ENCODE assay signal across 8 cellular contexts in the genomic region with DNA sequence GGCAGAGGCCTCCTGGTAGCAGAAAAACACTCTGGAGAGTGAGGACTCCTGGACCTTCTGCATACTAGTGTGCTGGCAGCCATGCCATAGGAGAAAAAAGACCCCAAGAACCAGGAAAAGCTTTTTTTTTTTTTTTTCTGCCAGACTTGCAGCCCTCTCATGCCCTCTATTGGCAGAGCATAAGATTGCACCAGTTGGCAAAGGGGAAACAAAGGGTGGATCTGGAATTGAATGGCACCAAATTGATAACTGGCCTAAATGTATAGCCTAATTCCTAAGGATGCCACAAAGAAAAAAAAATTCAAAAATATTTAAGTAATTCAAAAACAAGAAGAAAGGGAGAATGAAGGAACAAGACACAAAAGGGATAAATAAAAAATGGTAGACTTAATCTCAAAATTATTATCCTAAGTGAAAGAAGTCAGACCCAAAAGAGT.
DNase-seq lines count a peak whose midpoint lies in the region; ATAC-seq and TF ChIP-seq lines count a peak whose summit lies in the region.

No MANE protein-coding gene starts in this region.

- no peaks in the 10 kb centered on the region for H3K4me1 Mint-ChIP-seq in stimulated activated memory B cell treated with anti-CD40 and anti-IgM and Interleukin-4, amounts not matched to agents 10 μg/mL and 1 μg/mL and 100 μg/mL, for 72 hours

- H3K27me3 ChIP-seq in heart left ventricle = no peaks in the 10 kb centered on the region
- no peaks in the 10 kb centered on the region for H3K27me3 ChIP-seq in right cardiac atrium (ENCODE audit: control insufficient read depth, insufficient read depth)
- H3K27me3 ChIP-seq in colonic mucosa = no peaks in the 10 kb centered on the region
- no peaks in the 10 kb centered on the region for H3K27me3 ChIP-seq in psoas muscle (ENCODE audit: insufficient read depth in 3 of 3, low read length in 2 of 3)

- no peaks in the 10 kb centered on the region for H3K36me3 Mint-ChIP-seq in stimulated activated memory B cell treated with anti-CD40 and anti-IgM and Interleukin-4, amounts not matched to agents 10 μg/mL and 1 μg/mL and 100 μg/mL, for 72 hours

- H3K4me3 Mint-ChIP-seq in stimulated activated memory B cell treated with anti-CD40 and anti-IgM and Interleukin-4, amounts not matched to agents 10 μg/mL and 1 μg/mL and 100 μg/mL, for 72 hours = no peak overlapping the region

- no peaks in the 10 kb centered on the region for H3K27me3 Mint-ChIP-seq in stimulated activated memory B cell treated with anti-CD40 and anti-IgM and Interleukin-4, amounts not matched to agents 10 μg/mL and 1 μg/mL and 100 μg/mL, for 72 hours

- DNase-seq in heart left ventricle = no peak
- no peak for DNase-seq in right cardiac atrium
- peak; percentile 49 for DNase-seq in NB4 (ENCODE audit: low read depth)
- peak; percentile 28 for DNase-seq in colonic mucosa
- no peak for DNase-seq in psoas muscle
- DNase-seq in T-helper 9 cell = no peak
- no peak for DNase-seq in GM19240 (ENCODE audit: insufficient read length, low spot score)

- intact Hi-C loops in heart left ventricle (cut with DNase I) = no loop called here
- intact Hi-C loops in right cardiac atrium (cut with DNase I) = no loop called here
- intact Hi-C loops in colonic mucosa (cut with DNase I) = no loop called here
- intact Hi-C loops in psoas muscle (cut with DNase I) = no loop called here

- H3K9ac ChIP-seq in colonic mucosa (ENCODE audit: low read depth in 2 of 2, low read length in 2 of 2) = no peak overlapping the region

- TF ChIP-seq POLR2A in heart left ventricle (IDR thresholded peaks at IDR 0.05) = no peak
- TF ChIP-seq POLR2A in NB4 (IDR thresholded peaks at IDR 0.05; ENCODE audit: extremely low read depth, insufficient read length) = no peak

- H3K9me3 ChIP-seq in heart left ventricle (peaks cover 0 to 27% (median 6%) of the 10 kb centered on the region in 12 donors), right cardiac atrium (ENCODE audit: control insufficient read depth, low read length) (no peaks in the 10 kb centered on the region), colonic mucosa (no peaks in the 10 kb centered on the region), psoas muscle (peaks cover 16% of the 10 kb centered on the region)

- peaks cover 19% of the 10 kb centered on the region for H3K9me3 Mint-ChIP-seq in stimulated activated memory B cell treated with anti-CD40 and anti-IgM and Interleukin-4, amounts not matched to agents 10 μg/mL and 1 μg/mL and 100 μg/mL, for 72 hours

- H3K27ac ChIP-seq in heart left ventricle (no peak overlapping the region), right cardiac atrium (ENCODE audit: low read length) (no peak overlapping the region), colonic mucosa (no peak overlapping the region), psoas muscle (no peak overlapping the region)

- H3K36me3 ChIP-seq in heart left ventricle (no peaks in the 10 kb centered on the region), colonic mucosa (no peaks in the 10 kb centered on the region), psoas muscle (ENCODE audit: insufficient read depth in 1 of 2, low read depth in 1 of 2) (no peaks in the 10 kb centered on the region)

- no peaks in the 10 kb centered on the region for H3K4me1 ChIP-seq in heart left ventricle
- H3K4me1 ChIP-seq in right cardiac atrium (ENCODE audit: control insufficient read depth, insufficient read depth, low read length) = no peaks in the 10 kb centered on the region
- no peaks in the 10 kb centered on the region for H3K4me1 ChIP-seq in colonic mucosa
- H3K4me1 ChIP-seq in psoas muscle = no peaks in the 10 kb centered on the region

- no peak overlapping the region for H3K27ac Mint-ChIP-seq in stimulated activated memory B cell treated with anti-CD40 and anti-IgM and Interleukin-4, amounts not matched to agents 10 μg/mL and 1 μg/mL and 100 μg/mL, for 72 hours

- TF ChIP-seq CTCF in heart left ventricle (IDR thresholded peaks at IDR 0.05) (peak; percentile 40 to 64 (median 52)), NB4 (IDR thresholded peaks at IDR 0.05; ENCODE audit: low read depth, low read length) (peak; percentile 93), colonic mucosa (IDR thresholded peaks at IDR 0.05) (peak; percentile 69), psoas muscle (IDR thresholded peaks at IDR 0.05) (peak; percentile 28)

- ATAC-seq in heart left ventricle = no peak
- ATAC-seq in right cardiac atrium = no peak
- no peak for ATAC-seq in psoas muscle
- ATAC-seq in stimulated activated memory B cell treated with anti-CD40 and anti-IgM and Interleukin-4, amounts not matched to agents 10 μg/mL and 1 μg/mL and 100 μg/mL, for 72 hours = no peak

- no peak overlapping the region for H3K4me3 ChIP-seq in heart left ventricle
- no peak overlapping the region for H3K4me3 ChIP-seq in right cardiac atrium (ENCODE audit: low read length)
- H3K4me3 ChIP-seq in NB4 (ENCODE audit: low read depth, low read length) = no peak overlapping the region
- no peak overlapping the region for H3K4me3 ChIP-seq in colonic mucosa
- no peak overlapping the region for H3K4me3 ChIP-seq in psoas muscle

Comparison
In these comparisons a context has a peak if more than half of its experiments do, and no peak if none do; other contexts are left out.
1. DNase-seq: peak in NB4 (single experiment) and colonic mucosa (single experiment); none in heart left ventricle (0 of 5), right cardiac atrium (0 of 3), psoas muscle (0 of 2), T-helper 9 cell (single experiment) and GM19240 (single experiment).
2. CTCF ChIP-seq: peak in every context shown above with its lines; median percentile 93 in NB4; 69 in colonic mucosa; 52 in heart left ventricle; 28 in psoas muscle.